18 cellular contexts compared by ENCODE assay signal in the genomic region with DNA sequence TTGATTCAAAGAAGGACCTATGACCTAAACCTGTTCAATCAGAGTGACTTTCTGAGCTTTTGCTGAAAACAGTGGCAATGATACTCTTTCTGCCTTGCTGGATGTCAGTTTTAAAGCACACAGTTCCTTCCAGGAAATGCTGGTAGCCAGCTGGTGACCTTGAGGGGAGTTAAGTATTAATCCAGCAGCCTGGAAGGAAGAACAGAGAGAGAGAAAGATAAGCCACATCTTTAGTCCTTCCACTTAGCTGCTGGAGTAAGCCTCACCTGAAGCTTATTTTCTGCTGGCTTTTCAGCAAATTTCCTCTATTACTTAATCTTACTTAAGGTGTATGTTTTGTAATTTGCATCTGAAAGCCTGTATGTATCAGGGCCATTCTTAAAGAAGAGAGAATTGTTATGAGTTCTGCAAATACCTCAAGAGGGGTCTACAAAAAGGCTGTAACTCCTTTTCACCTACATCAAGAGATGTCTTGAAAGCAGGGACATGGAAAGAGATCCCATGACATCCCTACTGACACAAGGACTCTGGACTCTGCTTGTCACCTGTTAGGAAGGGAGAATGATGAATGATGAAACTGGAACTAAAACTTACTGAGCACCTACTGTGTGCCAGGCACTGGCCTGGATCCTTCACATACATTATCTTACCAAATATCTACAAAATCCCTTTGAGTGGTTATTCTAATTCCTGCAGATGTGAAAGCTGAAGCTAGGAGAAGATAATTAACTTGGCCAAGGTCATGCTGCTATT. TPM values are rescaled to one million over a fixed set of nuclear protein-coding genes. Genes with fewer than 3 reads are reported as not detected.
DNase-seq lines count a peak whose midpoint lies in the region; ATAC-seq and TF ChIP-seq lines count a peak whose summit lies in the region.
"Had no signal": no experiment of that assay in that cellular context is flagged by ENCODE, and none has a peak within 500 bp of the region (broad histone marks: within the 10 kb centered on the region; RNA-seq: fewer than 3 reads in every experiment).

No MANE protein-coding gene starts in this region.

- H3K4me3 Mint-ChIP-seq in progenitor cell of endocrine pancreas (ENCODE audit: low read depth) (no peak overlapping the region), glutamatergic neuron (ENCODE audit: unreplicated experiment) (no peak overlapping the region)
- H3K4me3 Mint-ChIP-seq: CD8-positive, alpha-beta T cell had no signal

- H3K4me1 ChIP-seq in DND-41 (ENCODE audit: insufficient read depth, low read length) (no peaks in the 10 kb centered on the region), hepatocyte (ENCODE audit: insufficient read depth) (peaks cover 5% of the 10 kb centered on the region)
- H3K4me1 ChIP-seq: A549, BLaER1 had no signal

- no peak overlapping the region for H3K4me3 ChIP-seq in DND-41 (ENCODE audit: low read depth in 1 of 2, low read length in 2 of 2)
- H3K4me3 ChIP-seq in hepatocyte = no peak overlapping the region
- H3K4me3 ChIP-seq: A549, BLaER1, SK-N-MC had no signal

- H3K4me2 ChIP-seq in DND-41 (ENCODE audit: insufficient read depth, low read length) (no peak overlapping the region), hepatocyte (no peak overlapping the region)
- H3K4me2 ChIP-seq: A549, BLaER1 had no signal

- H3K27me3 ChIP-seq in DND-41 (ENCODE audit: insufficient read depth, low read length, poor library complexity) (no peaks in the 10 kb centered on the region), hepatocyte (no peaks in the 10 kb centered on the region)
- H3K27me3 ChIP-seq: BLaER1 had no signal

- no peaks in the 10 kb centered on the region for H3K27me3 Mint-ChIP-seq in progenitor cell of endocrine pancreas
- H3K27me3 Mint-ChIP-seq in glutamatergic neuron (ENCODE audit: unreplicated experiment) = no peaks in the 10 kb centered on the region

- H3K9ac ChIP-seq in DND-41 (ENCODE audit: low read depth, low read length) = no peak overlapping the region
- H3K9ac ChIP-seq: BLaER1 had no signal

- no peaks in the 10 kb centered on the region for H4K20me1 ChIP-seq in DND-41 (ENCODE audit: insufficient read depth, low read length)
- no peaks in the 10 kb centered on the region for H4K20me1 ChIP-seq in hepatocyte (ENCODE audit: insufficient read depth, poor library complexity, severe bottlenecking)
- H4K20me1 ChIP-seq: BLaER1 had no signal

- peak overlapping the region; percentile 41 for H3K27ac Mint-ChIP-seq in progenitor cell of endocrine pancreas
- no peak overlapping the region for H3K27ac Mint-ChIP-seq in glutamatergic neuron (ENCODE audit: unreplicated experiment)
- H3K27ac Mint-ChIP-seq: CD8-positive, alpha-beta T cell had no signal

- H3K27ac ChIP-seq in DND-41 (ENCODE audit: low read length) = no peak overlapping the region
- H3K27ac ChIP-seq in hepatocyte = peak overlapping the region; percentile 52
- H3K27ac ChIP-seq: A549, BLaER1, SK-N-MC had no signal

- H3K9me3 ChIP-seq in DND-41 (ENCODE audit: insufficient read depth, low read length, severe bottlenecking) (no peaks in the 10 kb centered on the region), hepatocyte (ENCODE audit: low read depth) (no peaks in the 10 kb centered on the region)
- H3K9me3 ChIP-seq: A549 had no signal

- no peaks in the 10 kb centered on the region for H3K9me2 ChIP-seq in hepatocyte (replicated peaks; ENCODE audit: insufficient read depth)

- H3K36me3 Mint-ChIP-seq in progenitor cell of endocrine pancreas (ENCODE audit: insufficient read depth) = no peaks in the 10 kb centered on the region
- no peaks in the 10 kb centered on the region for H3K36me3 Mint-ChIP-seq in glutamatergic neuron (ENCODE audit: unreplicated experiment)
- H3K36me3 Mint-ChIP-seq: CD8-positive, alpha-beta T cell had no signal

- H3K4me1 Mint-ChIP-seq in progenitor cell of endocrine pancreas (ENCODE audit: low read depth) (peaks cover 6% of the 10 kb centered on the region), glutamatergic neuron (ENCODE audit: low read depth, unreplicated experiment) (no peaks in the 10 kb centered on the region)

- peaks cover 3% of the 10 kb centered on the region for H3K9me3 Mint-ChIP-seq in progenitor cell of endocrine pancreas (ENCODE audit: low read depth)
- H3K9me3 Mint-ChIP-seq in glutamatergic neuron (ENCODE audit: unreplicated experiment) = peaks cover 1% of the 10 kb centered on the region
- H3K9me3 Mint-ChIP-seq: CD8-positive, alpha-beta T cell had no signal

- H2AFZ ChIP-seq in DND-41 (ENCODE audit: low read depth, low read length) = 0 out of 2 replicates have a peak overlapping the region, but pooled peaks have one; percentile 22
- H2AFZ ChIP-seq in hepatocyte = no peak overlapping the region

- DNase-seq in DND-41 = no peak
- DNase-seq in hepatocyte (ENCODE audit: low spot score) = peak; percentile 36
- DNase-seq in progenitor cell of endocrine pancreas (ENCODE audit: low spot score, unreplicated experiment) = no peak
- no peak for DNase-seq in COLO668 (lab: John Stamatoyannopoulos, UW; ENCODE audit: unreplicated experiment)
- DNase-seq in glutamatergic neuron = no peak
- DNase-seq: CD8-positive, alpha-beta T cell; KBM-7; NCI-H1105; NCI-H2081; NCI-H2171 treated with DMSO at 0.1 percent for 48 hours; NCI-H748 treated with DMSO at 0.1 percent for 48 hours; OCI-M1; Right ventricle myocardium superior had no signal

- H3K36me3 ChIP-seq in DND-41 (ENCODE audit: insufficient read depth, low read length) = no peaks in the 10 kb centered on the region
- no peaks in the 10 kb centered on the region for H3K36me3 ChIP-seq in hepatocyte (replicated peaks; ENCODE audit: insufficient read depth, low read depth)
- H3K36me3 ChIP-seq: BLaER1 had no signal

- H3K79me2 ChIP-seq in DND-41 (ENCODE audit: insufficient read depth, low read length) = no peaks in the 10 kb centered on the region
- H3K79me2 ChIP-seq in hepatocyte = no peaks in the 10 kb centered on the region

- ATAC-seq in DND-41 (ENCODE audit: insufficient read depth, low read depth) (no peak), GM19397 (IDR thresholded peaks at IDR 0.05; ENCODE audit: unreplicated experiment) (peak; percentile 60), GM21381 (IDR thresholded peaks at IDR 0.05; ENCODE audit: unreplicated experiment) (no peak)
- ATAC-seq: A549; CD8-positive, alpha-beta T cell had no signal

- TF ChIP-seq CTCF in DND-41 (IDR thresholded peaks at IDR 0.05; ENCODE audit: borderline replicate concordance, extremely low read depth, low read length, poor library complexity, severe bottlenecking) (no peak), hepatocyte (IDR thresholded peaks at IDR 0.05; ENCODE audit: poor library complexity) (no peak), progenitor cell of endocrine pancreas (IDR thresholded peaks at IDR 0.05; ENCODE audit: unreplicated experiment) (no peak), glutamatergic neuron (IDR thresholded peaks at IDR 0.05; ENCODE audit: partially characterized antibody, unreplicated experiment) (no peak)

RNA-seq across cellular contexts. Expression of gene PIK3R1, which starts 35.1 kb away (rescaled TPM):
- total RNA-seq in hepatocyte (86.3 and 109 TPM in 2 replicates), progenitor cell of endocrine pancreas (76.2 and 89.7 TPM in 2 replicates), glutamatergic neuron (ENCODE audit: unreplicated experiment) (49.4 TPM)
- polyA plus RNA-seq in hepatocyte = 36.4 and 38.9 TPM in 2 replicates
